9 cellular contexts compared by ENCODE assay signal in genomic region chr9:14372437-14373318, GRCh38. TPM values are rescaled to one million over a fixed set of nuclear protein-coding genes. Genes with fewer than 3 reads are reported as not detected.
A peak's percentile ranks its signal among the peaks of the same experiment; 100 is the strongest.
DNase-seq lines count a peak whose midpoint lies in the region; ATAC-seq and TF ChIP-seq lines count a peak whose summit lies in the region.
"Had no signal": no experiment of that assay in that cellular context is flagged by ENCODE, and none has a peak within 500 bp of the region (broad histone marks: within the 10 kb centered on the region; RNA-seq: fewer than 3 reads in every experiment).

No MANE protein-coding gene starts in this region.

- no peaks in the 10 kb centered on the region for H3K9me3 ChIP-seq in suprapubic skin

- no peaks in the 10 kb centered on the region for H3K36me3 ChIP-seq in suprapubic skin

- TF ChIP-seq CTCF in suprapubic skin (IDR thresholded peaks at IDR 0.05) = no peak

- POLR2A ChIA-PET in activated CD4-positive, alpha-beta T cell treated with anti-CD3 and anti-CD28 coated beads for 36 hours (lab: Charles Lee) = no interaction called here

- WGBS in suprapubic skin = 9% methylated on average over 4 of the region's 4 CpGs

- no peak overlapping the region for H3K27ac Mint-ChIP-seq in activated CD4-positive, alpha-beta T cell treated with anti-CD3 and anti-CD28 coated beads for 36 hours

- H3K36me3 Mint-ChIP-seq in activated CD4-positive, alpha-beta T cell treated with anti-CD3 and anti-CD28 coated beads for 36 hours (ENCODE audit: low read depth) = no peaks in the 10 kb centered on the region

- peaks cover 8% of the 10 kb centered on the region for H3K27me3 Mint-ChIP-seq in activated CD4-positive, alpha-beta T cell treated with anti-CD3 and anti-CD28 coated beads for 36 hours

- no peak for TF ChIP-seq POLR2A in suprapubic skin (IDR thresholded peaks at IDR 0.05)

- ATAC-seq in activated CD4-positive, alpha-beta T cell treated with anti-CD3 and anti-CD28 coated beads for 36 hours = no peak

- no peak overlapping the region for H3K4me3 Mint-ChIP-seq in activated CD4-positive, alpha-beta T cell treated with anti-CD3 and anti-CD28 coated beads for 36 hours
- H3K4me3 Mint-ChIP-seq: central memory CD8-positive, alpha-beta T cell had no signal

- DNase-seq in HS-5 (ENCODE audit: low read depth) (peak; percentile 67), amniotic epithelial cell (ENCODE audit: low read depth) (peak; percentile 68), iPS DF 4.7 (ENCODE audit: extremely low read depth, low spot score) (peak; percentile 66), suprapubic skin (ENCODE audit: low spot score in 2 of 2) (no peak), NK-92 (lab: John Stamatoyannopoulos, UW; ENCODE audit: unreplicated experiment) (no peak), NCI-H1694 (lab: John Stamatoyannopoulos, UW) (no peak)
- no peak for DNase-seq in activated CD4-positive, alpha-beta T cell treated with anti-CD3 and anti-CD28 coated beads for 36 hours
- DNase-seq in NK-92 treated with Interleukin-12 subunit alpha and Interleukin-12 subunit beta, amount 100 ng/mL, for 24 hours (lab: John Stamatoyannopoulos, UW) = no peak

- H3K27ac ChIP-seq in suprapubic skin = peak overlapping the region; percentile 49

- CTCF ChIA-PET in activated CD4-positive, alpha-beta T cell treated with anti-CD3 and anti-CD28 coated beads for 36 hours (lab: Charles Lee) = interaction anchor here (0.8 to 1.6 kb wide), 2 partner anchors 944 to 1219 kb away, joined by 3 to 5 read pairs; no protein-coding TSS in a partner anchor

- H3K27me3 ChIP-seq in suprapubic skin = no peaks in the 10 kb centered on the region

- no peaks in the 10 kb centered on the region for H3K9me3 Mint-ChIP-seq in activated CD4-positive, alpha-beta T cell treated with anti-CD3 and anti-CD28 coated beads for 36 hours (ENCODE audit: low read depth)
- H3K9me3 Mint-ChIP-seq: central memory CD8-positive, alpha-beta T cell had no signal

- no peaks in the 10 kb centered on the region for H3K4me1 Mint-ChIP-seq in activated CD4-positive, alpha-beta T cell treated with anti-CD3 and anti-CD28 coated beads for 36 hours
- H3K4me1 Mint-ChIP-seq: central memory CD8-positive, alpha-beta T cell had no signal

- intact Hi-C loops in activated CD4-positive, alpha-beta T cell treated with anti-CD3 and anti-CD28 coated beads for 36 hours (cut with DNase I, micrococcal nuclease) = no loop called here

- H3K4me1 ChIP-seq in suprapubic skin = peaks cover 17% of the 10 kb centered on the region

- TF ChIP-seq EP300 in suprapubic skin (IDR thresholded peaks at IDR 0.05) = no peak

- H3K4me3 ChIP-seq in suprapubic skin = no peak overlapping the region

RNA-seq across cellular contexts. Expression of gene NFIB, which starts 58.7 kb away (rescaled TPM):
- total RNA-seq in suprapubic skin = 100 to 1,000 TPM in 2 of 4 donors, 10 to 100 TPM in 2; 90.4 to 204 (median 112) TPM
- not detected for total RNA-seq in activated CD4-positive, alpha-beta T cell treated with anti-CD3 and anti-CD28 coated beads for 36 hours

Comparison
In these comparisons a context has a peak if more than half of its experiments do, and no peak if none do; other contexts are left out.
1. DNase-seq: peak in HS-5 (single experiment), amniotic epithelial cell (single experiment) and iPS DF 4.7 (single experiment); none in suprapubic skin (0 of 2), activated CD4-positive, alpha-beta T cell treated with anti-CD3 and anti-CD28 coated beads for 36 hours (single experiment), NK-92 (single experiment), NK-92 treated with Interleukin-12 subunit alpha and Interleukin-12 subunit beta, amount 100 ng/mL, for 24 hours (single experiment) and NCI-H1694 (single experiment).
2. RNA of gene NFIB, which starts 58.7 kb away (total RNA-seq): 90.4 to 204 TPM in suprapubic skin; not detected in activated CD4-positive, alpha-beta T cell treated with anti-CD3 and anti-CD28 coated beads for 36 hours; every median in the first group is over 10 times any median in the second.